In genomic region chr4:19309365-19309764, GRCh38 we compare ENCODE assay signal across 10 cellular contexts.
DNase-seq lines count a peak whose midpoint lies in the region; ATAC-seq and TF ChIP-seq lines count a peak whose summit lies in the region.
"Had no signal": no experiment of that assay in that cellular context is flagged by ENCODE, and none has a peak within 500 bp of the region (broad histone marks: within the 10 kb centered on the region; RNA-seq: fewer than 3 reads in every experiment).

No MANE protein-coding gene starts in this region.

- no peaks in the 10 kb centered on the region for H4K20me1 ChIP-seq in mammary epithelial cell (ENCODE audit: insufficient read depth, low read length)

- peak; percentile 5 for DNase-seq in DMS114 treated with DMSO at 0.1 percent for 48 hours (lab: John Stamatoyannopoulos, UW; ENCODE audit: unreplicated experiment)
- peak; percentile 11 for DNase-seq in NB4 (ENCODE audit: low read depth)
- peak; percentile 14 for DNase-seq in mammary epithelial cell
- peak; percentile 3 for DNase-seq in medulla oblongata (ENCODE audit: extremely low spot score)
- DNase-seq in ecto neural progenitor cell (ENCODE audit: low spot score) = no peak
- no peak for DNase-seq in naive thymus-derived CD8-positive, alpha-beta T cell
- DNase-seq in uterus = no peak
- DNase-seq: activated naive CD8-positive, alpha-beta T cell treated with anti-CD3 and anti-CD28 coated beads, Interleukin-2, amount 10 ng/mL, durations not matched to agents 7 days and 5 days; stimulated activated naive CD4-positive, alpha-beta T cell had no signal

- no peaks in the 10 kb centered on the region for H3K4me1 Mint-ChIP-seq in naive thymus-derived CD8-positive, alpha-beta T cell
- H3K4me1 Mint-ChIP-seq: activated naive CD8-positive, alpha-beta T cell treated with anti-CD3 and anti-CD28 coated beads, Interleukin-2, amount 10 ng/mL, durations not matched to agents 7 days and 5 days had no signal

- H2AFZ ChIP-seq in mammary epithelial cell (ENCODE audit: low read depth, low read length) = no peak overlapping the region

- H3K27me3 ChIP-seq in mammary epithelial cell (ENCODE audit: insufficient read depth, low read length) (no peaks in the 10 kb centered on the region), uterus (no peaks in the 10 kb centered on the region)

- in situ Hi-C loops in mammary epithelial cell (cut with MboI; ENCODE audit: low sequenced_read_pairs in 2 of 2) = no loop called here

- H3K36me3 Mint-ChIP-seq in naive thymus-derived CD8-positive, alpha-beta T cell = peaks cover 0 to 4% (median 0%) of the 10 kb centered on the region in 3 donors
- H3K36me3 Mint-ChIP-seq: activated naive CD8-positive, alpha-beta T cell treated with anti-CD3 and anti-CD28 coated beads, Interleukin-2, amount 10 ng/mL, durations not matched to agents 7 days and 5 days had no signal

- CTCF ChIA-PET in mammary epithelial cell (lab: Charles Lee; ENCODE audit: low non-redundant PET) = interaction anchor here (1.0 kb wide), 1 partner anchor 939 kb away, joined by 4 read pairs; no protein-coding TSS in a partner anchor

- H3K9me3 ChIP-seq in mammary epithelial cell (replicated peaks; ENCODE audit: insufficient read depth, low read length) (no peaks in the 10 kb centered on the region), uterus (no peaks in the 10 kb centered on the region)

- no peak overlapping the region for H3K9ac ChIP-seq in mammary epithelial cell (ENCODE audit: insufficient read depth, low read length)

- H3K4me3 Mint-ChIP-seq in naive thymus-derived CD8-positive, alpha-beta T cell = no peak overlapping the region
- H3K4me3 Mint-ChIP-seq: activated naive CD8-positive, alpha-beta T cell treated with anti-CD3 and anti-CD28 coated beads, Interleukin-2, amount 10 ng/mL, durations not matched to agents 7 days and 5 days had no signal

- no peak for ATAC-seq in naive thymus-derived CD8-positive, alpha-beta T cell
- ATAC-seq in GM18861 (IDR thresholded peaks at IDR 0.05; ENCODE audit: unreplicated experiment) = no peak

- H3K27ac ChIP-seq in mammary epithelial cell (ENCODE audit: insufficient read depth, low read depth, low read length) = no peak overlapping the region
- no peak overlapping the region for H3K27ac ChIP-seq in uterus

- TF ChIP-seq POLR2A in NB4 (IDR thresholded peaks at IDR 0.05; ENCODE audit: extremely low read depth, insufficient read length) (no peak), uterus (IDR thresholded peaks at IDR 0.05) (no peak)

- intact Hi-C loops in mammary epithelial cell (cut with micrococcal nuclease) (loop anchor here (10.0 kb wide), 1 partner anchor 1105 kb away; no protein-coding TSS in a partner anchor), uterus (cut with DNase I; ENCODE audit: low total_unique reads) (no loop called here)

- no peaks in the 10 kb centered on the region for H3K36me3 ChIP-seq in mammary epithelial cell (ENCODE audit: insufficient read depth, low read length)
- no peaks in the 10 kb centered on the region for H3K36me3 ChIP-seq in uterus

- TF ChIP-seq CTCF in NB4 (IDR thresholded peaks at IDR 0.05; ENCODE audit: low read depth, low read length) (peak; percentile 3), mammary epithelial cell (conservative IDR thresholded peaks at IDR 0.05 in 1 of 2, IDR thresholded peaks at IDR 0.05 in 1 of 2; ENCODE audit: extremely low read depth in 1 of 2, insufficient read depth in 1 of 2, low read depth in 1 of 2, low read length in 2 of 2) (peak; percentile 21 to 61), uterus (IDR thresholded peaks at IDR 0.05) (no peak)

- 54% methylated on average over 2 of the region's 2 CpGs for WGBS in mammary epithelial cell (ENCODE audit: low coverage, missing lambda C conversion rate)

- no peak overlapping the region for H3K4me2 ChIP-seq in mammary epithelial cell (ENCODE audit: insufficient read depth, low read depth, low read length)

- H3K79me2 ChIP-seq in mammary epithelial cell (ENCODE audit: insufficient read depth, low read length) = no peaks in the 10 kb centered on the region

- H3K27ac Mint-ChIP-seq in naive thymus-derived CD8-positive, alpha-beta T cell = no peak overlapping the region
- H3K27ac Mint-ChIP-seq: activated naive CD8-positive, alpha-beta T cell treated with anti-CD3 and anti-CD28 coated beads, Interleukin-2, amount 10 ng/mL, durations not matched to agents 7 days and 5 days had no signal

- POLR2A ChIA-PET in naive thymus-derived CD8-positive, alpha-beta T cell (lab: Charles Lee) = no interaction called here

- H3K27me3 Mint-ChIP-seq in naive thymus-derived CD8-positive, alpha-beta T cell = no peaks in the 10 kb centered on the region
- H3K27me3 Mint-ChIP-seq: activated naive CD8-positive, alpha-beta T cell treated with anti-CD3 and anti-CD28 coated beads, Interleukin-2, amount 10 ng/mL, durations not matched to agents 7 days and 5 days had no signal

- no peak overlapping the region for H3K4me3 ChIP-seq in NB4 (ENCODE audit: low read depth, low read length)
- no peak overlapping the region for H3K4me3 ChIP-seq in mammary epithelial cell (replicated peaks in 1 of 3; ENCODE audit: insufficient read depth in 1 of 3, low read depth in 2 of 3, low read length in 3 of 3)
- no peak overlapping the region for H3K4me3 ChIP-seq in uterus

- dilution Hi-C loops in mammary epithelial cell (cut with HindIII; ENCODE audit: low sequenced_read_pairs) = no loop called here

- H3K4me1 ChIP-seq in mammary epithelial cell (ENCODE audit: insufficient read depth, low read length) = no peaks in the 10 kb centered on the region
- H3K4me1 ChIP-seq in uterus = no peaks in the 10 kb centered on the region

- H3K9me3 Mint-ChIP-seq in naive thymus-derived CD8-positive, alpha-beta T cell = peaks cover 2 to 35% (median 11%) of the 10 kb centered on the region in 9 donors

- no TSS peak for BruUV-seq in mammary epithelial cell (replicated peaks; lab: Mats Ljungman, UMichigan)

Comparison
In these comparisons a context has a peak if more than half of its experiments do, and no peak if none do; other contexts are left out.
1. DNase-seq: peak in DMS114 treated with DMSO at 0.1 percent for 48 hours (single experiment), NB4 (single experiment), mammary epithelial cell (single experiment) and medulla oblongata (single experiment); none in ecto neural progenitor cell (single experiment), naive thymus-derived CD8-positive, alpha-beta T cell (0 of 10) and uterus (0 of 2).
2. CTCF ChIP-seq: peak in NB4 (single experiment) and mammary epithelial cell (2 of 2); none in uterus (0 of 4).